8 cellular contexts compared by ENCODE assay signal in genomic region chr15:80455668-80456442, GRCh38. TPM values are rescaled to one million over a fixed set of nuclear protein-coding genes. Genes with fewer than 3 reads are reported as not detected.
DNase-seq lines count a peak whose midpoint lies in the region; ATAC-seq lines count a peak whose summit lies in the region.

No MANE protein-coding gene starts in this region.

- H2BK15ac ChIP-seq in mesenchymal stem cell (ENCODE audit: low read depth, poor library complexity, severe bottlenecking), result no peak overlapping the region

- H3K27ac ChIP-seq in mesenchymal stem cell (ENCODE audit: low read length, poor library complexity, severe bottlenecking), result peak overlapping the region; percentile 83

- DNase-seq in DMS153 (lab: John Stamatoyannopoulos, UW) (peak; percentile 5), NCI-H748 (lab: John Stamatoyannopoulos, UW; ENCODE audit: unreplicated experiment) (peak; percentile 65), mesenchymal stem cell (peak; percentile 84), OCI-M2 (lab: John Stamatoyannopoulos, UW; ENCODE audit: unreplicated experiment) (no peak)
- peak; percentile 25 to 37 for DNase-seq in activated CD4-positive, alpha-beta T cell treated with anti-CD3 and anti-CD28 coated beads, Interleukin-2, amount 50 U/mL, for 4 hours
- DNase-seq in effector CD8-positive, alpha-beta T cell (lab: John Stamatoyannopoulos, UW), result peak; percentile 12
- DNase-seq in stimulated activated CD8-positive, alpha-beta memory T cell treated with anti-CD3 and anti-CD28 coated beads, Interleukin-2, amount 100 ng/mL, for 1 hour (ENCODE audit: low read depth in 2 of 2), result peak; percentile 21 to 28

- peak; percentile 76 for ATAC-seq in HG02981 (IDR thresholded peaks at IDR 0.05; ENCODE audit: unreplicated experiment)

- peaks cover 22% of the 10 kb centered on the region for H3K4me1 ChIP-seq in mesenchymal stem cell (ENCODE audit: control insufficient read depth, insufficient read depth, low read depth, low read length)

- no peak overlapping the region for H2AFZ ChIP-seq in mesenchymal stem cell (ENCODE audit: low read depth, low read length)

- H2BK12ac ChIP-seq in mesenchymal stem cell (ENCODE audit: low read length in 2 of 2), result no peak overlapping the region

- H4K8ac ChIP-seq in mesenchymal stem cell (ENCODE audit: low read length), result no peak overlapping the region

- H4K91ac ChIP-seq in mesenchymal stem cell (ENCODE audit: low read length), result no peak overlapping the region

- no peak overlapping the region for H3K4me3 ChIP-seq in mesenchymal stem cell (ENCODE audit: insufficient read depth in 1 of 2, low read depth in 1 of 2, low read length in 2 of 2)

- WGBS in mesenchymal stem cell, result 20% methylated on average over 11 of the region's 17 CpGs

- peak overlapping the region; percentile 63 for H3K9ac ChIP-seq in mesenchymal stem cell (ENCODE audit: low read length)

- no peak overlapping the region for H3K23ac ChIP-seq in mesenchymal stem cell (ENCODE audit: low read length in 2 of 2)

- no peak overlapping the region for H2AK5ac ChIP-seq in mesenchymal stem cell (ENCODE audit: low read length, severe bottlenecking)

- no peak overlapping the region for H3K18ac ChIP-seq in mesenchymal stem cell (ENCODE audit: low read depth in 1 of 2, low read length in 2 of 2)

- H3K79me1 ChIP-seq in mesenchymal stem cell (replicated peaks; ENCODE audit: low read length, poor library complexity, severe bottlenecking), result peaks cover 7% of the 10 kb centered on the region

- H3K4me2 ChIP-seq in mesenchymal stem cell (ENCODE audit: low read length, poor library complexity, severe bottlenecking), result no peak overlapping the region

- H3K36me3 ChIP-seq in mesenchymal stem cell (ENCODE audit: control insufficient read depth in 1 of 2, insufficient read depth in 2 of 2, low read depth in 1 of 2, low read length in 2 of 2), result peaks cover 0 to 17% of the 10 kb centered on the region in 2 experiments

- H3K14ac ChIP-seq in mesenchymal stem cell (ENCODE audit: low read length in 2 of 2), result no peak overlapping the region

- peaks cover 0 to 3% of the 10 kb centered on the region in 2 experiments for H3K27me3 ChIP-seq in mesenchymal stem cell (ENCODE audit: control insufficient read depth in 1 of 2, insufficient read depth in 1 of 2, low read length in 2 of 2)

- H2BK5ac ChIP-seq in mesenchymal stem cell (ENCODE audit: low read depth, low read length, poor library complexity, severe bottlenecking), result no peak overlapping the region

- no peaks in the 10 kb centered on the region for H3K9me3 ChIP-seq in mesenchymal stem cell (ENCODE audit: control insufficient read depth, low read length)

- no peak overlapping the region for H2BK120ac ChIP-seq in mesenchymal stem cell (ENCODE audit: low read depth, low read length)

- no peak overlapping the region for H3K4ac ChIP-seq in mesenchymal stem cell (ENCODE audit: low read depth in 1 of 2, low read length in 2 of 2)

RNA-seq across cellular contexts. Expression of gene ARNT2, which starts 51.7 kb away (rescaled TPM):
- 1.8 TPM for polyA plus RNA-seq in mesenchymal stem cell (2013, experiment 1 of 2)
- 1.3 TPM for polyA plus RNA-seq in mesenchymal stem cell (2013, experiment 2 of 2)
